30 cellular contexts compared by ENCODE assay signal in genomic region chr3:106820726-106821362, GRCh38.
"Had no signal": no experiment of that assay in that cellular context is flagged by ENCODE, and none has a peak within 500 bp of the region (broad histone marks: within the 10 kb centered on the region; RNA-seq: fewer than 3 reads in every experiment).

No MANE protein-coding gene starts in this region.

- H3K27ac Mint-ChIP-seq: activated naive CD8-positive, alpha-beta T cell treated with anti-CD3 and anti-CD28 coated beads for 36 hours; effector memory CD8-positive, alpha-beta T cell; naive B cell had no signal

- H3K4me1 Mint-ChIP-seq: activated naive CD8-positive, alpha-beta T cell treated with anti-CD3 and anti-CD28 coated beads for 36 hours; naive B cell had no signal

- H3K4me3 Mint-ChIP-seq: activated naive CD8-positive, alpha-beta T cell treated with anti-CD3 and anti-CD28 coated beads for 36 hours; effector memory CD8-positive, alpha-beta T cell; naive B cell had no signal

- H3K9ac ChIP-seq: parathyroid adenoma had no signal

- H3K27ac ChIP-seq: adrenal gland, body of pancreas, cardiac muscle cell, coronary artery, gastrocnemius medialis, hepatocyte, parathyroid adenoma, suprapubic skin, tibial nerve, VCaP had no signal

- H3K27me3 Mint-ChIP-seq: activated naive CD8-positive, alpha-beta T cell treated with anti-CD3 and anti-CD28 coated beads for 36 hours; effector memory CD8-positive, alpha-beta T cell; naive B cell had no signal

- H3K27me3 ChIP-seq: adrenal gland, body of pancreas, cardiac muscle cell, gastrocnemius medialis, hepatocyte, suprapubic skin, tibial nerve had no signal

- H3K4me1 ChIP-seq: adrenal gland, body of pancreas, gastrocnemius medialis, suprapubic skin had no signal

- H3K79me2 ChIP-seq: hepatocyte, parathyroid adenoma had no signal

- H3K9me3 ChIP-seq: adrenal gland, body of pancreas, gastrocnemius medialis, suprapubic skin, tibial nerve had no signal

- H3K36me3 ChIP-seq: adrenal gland, cardiac muscle cell, gastrocnemius medialis, suprapubic skin, tibial nerve had no signal

- H2AFZ ChIP-seq: hepatocyte, parathyroid adenoma had no signal

- H3K36me3 Mint-ChIP-seq: activated naive CD8-positive, alpha-beta T cell treated with anti-CD3 and anti-CD28 coated beads for 36 hours; naive B cell had no signal

- H3K4me3 ChIP-seq: adrenal gland, body of pancreas, cardiac muscle cell, coronary artery, gastrocnemius medialis, hepatocyte, suprapubic skin, tibial nerve had no signal

- H3K4me2 ChIP-seq: hepatocyte had no signal

- H3K9me3 Mint-ChIP-seq: activated naive CD8-positive, alpha-beta T cell treated with anti-CD3 and anti-CD28 coated beads for 36 hours; effector memory CD8-positive, alpha-beta T cell; naive B cell had no signal

- DNase-seq: activated CD4-positive, alpha-beta T cell treated with anti-CD3 and anti-CD28 coated beads for 4 hours; activated CD4-positive, alpha-beta T cell treated with anti-CD3 and anti-CD28 coated beads, Interleukin-2, amount 50 U/mL, for 48 hours; activated CD8-positive, alpha-beta memory T cell treated with anti-CD3 and anti-CD28 coated beads for 24 hours; activated effector memory CD4-positive, alpha-beta T cell treated with Interleukin-2 at 50 U/mL for 16 hours; activated naive CD4-positive, alpha-beta T cell treated with Interleukin-2 at 50 U/mL for 16 hours; activated naive CD8-positive, alpha-beta T cell treated with anti-CD3 and anti-CD28 coated beads for 36 hours; adrenal gland; aorta; body of pancreas; cerebellar nuclear complex; effector memory CD8-positive, alpha-beta T cell; erythroblast; gastrocnemius medialis; islet precursor cell; left cardiac atrium; left ventricle myocardium superior; mammary epithelial cell; naive B cell; nucleus accumbens; stimulated activated CD4-positive, alpha-beta T cell treated with anti-CD3 and anti-CD28 coated beads, Interleukin-15, amount 100 ng/mL, for 24 hours; stimulated activated CD4-positive, alpha-beta T cell treated with anti-CD3 and anti-CD28 coated beads, Interleukin-2, amount 100 ng/mL, for 24 hours; stimulated activated naive CD4-positive, alpha-beta T cell; T-helper 9 cell had no signal
